Comparison of ENCODE assay signal across 9 cellular contexts in genomic region chr7:39633563-39634550, GRCh38. TPM values are rescaled to one million over a fixed set of nuclear protein-coding genes. Genes with fewer than 3 reads are reported as not detected.
DNase-seq lines count a peak whose midpoint lies in the region; ATAC-seq lines count a peak whose summit lies in the region.
"Had no signal": no experiment of that assay in that cellular context is flagged by ENCODE, and none has a peak within 500 bp of the region (broad histone marks: within the 10 kb centered on the region; RNA-seq: fewer than 3 reads in every experiment).

No MANE protein-coding gene starts in this region.

- DNase-seq in activated gamma-delta T cell treated with Interleukin-2 at 50 U/mL for 16 hours (peak; percentile 35), activated gamma-delta T cell (lab: John Stamatoyannopoulos, UW) (no peak), renal cortical epithelial cell (ENCODE audit: low read depth) (peak; percentile 68), COR-L47 (lab: John Stamatoyannopoulos, UW) (no peak), NK-92 (lab: John Stamatoyannopoulos, UW; ENCODE audit: unreplicated experiment) (no peak), NCI-H1417 (lab: John Stamatoyannopoulos, UW) (no peak)
- DNase-seq: NCI-H1436 had no signal

- no peaks in the 10 kb centered on the region for H3K27me3 Mint-ChIP-seq in activated naive CD4-positive, alpha-beta T cell treated with anti-CD3 and anti-CD28 coated beads, Interleukin-2, amount 50 U/mL, for 24 hours

- peak overlapping the region; percentile 98 for H3K27ac Mint-ChIP-seq in activated naive CD4-positive, alpha-beta T cell treated with anti-CD3 and anti-CD28 coated beads, Interleukin-2, amount 50 U/mL, for 24 hours

- H3K9me3 Mint-ChIP-seq in activated naive CD4-positive, alpha-beta T cell treated with anti-CD3 and anti-CD28 coated beads, Interleukin-2, amount 50 U/mL, for 24 hours: peaks cover 4% of the 10 kb centered on the region

- H3K4me1 Mint-ChIP-seq in activated naive CD4-positive, alpha-beta T cell treated with anti-CD3 and anti-CD28 coated beads, Interleukin-2, amount 50 U/mL, for 24 hours: peaks cover 89% of the 10 kb centered on the region

- peak overlapping the region; percentile 72 for H3K4me3 Mint-ChIP-seq in activated naive CD4-positive, alpha-beta T cell treated with anti-CD3 and anti-CD28 coated beads, Interleukin-2, amount 50 U/mL, for 24 hours

- peak; percentile 79 for ATAC-seq in HG03196 (IDR thresholded peaks at IDR 0.05; ENCODE audit: unreplicated experiment)

- peaks cover 39% of the 10 kb centered on the region for H3K36me3 Mint-ChIP-seq in activated naive CD4-positive, alpha-beta T cell treated with anti-CD3 and anti-CD28 coated beads, Interleukin-2, amount 50 U/mL, for 24 hours

RNA-seq across cellular contexts. Expression of gene RALA, which starts 10.5 kb away (rescaled TPM):
- 29.3 and 43.6 TPM in 2 replicates for total RNA-seq in renal cortical epithelial cell

Comparison
In these comparisons a context has a peak if more than half of its experiments do, and no peak if none do; other contexts are left out.
1. DNase-seq: peak in activated gamma-delta T cell treated with Interleukin-2 at 50 U/mL for 16 hours (single experiment) and renal cortical epithelial cell (single experiment); none in activated gamma-delta T cell (single experiment), COR-L47 (single experiment), NK-92 (single experiment) and NCI-H1417 (0 of 3).